ENCODE assay signal across 1 cellular context in genomic region chr11:34356918-34357645, GRCh38.
TF ChIP-seq lines count a peak whose summit lies in the region.

No MANE protein-coding gene starts in this region.

TF ChIP-seq in H1, 55 proteins besides CTCF, POLR2A, EP300 and RAD21:
- TF ChIP-seq ASH2L (IDR thresholded peaks at IDR 0.05; ENCODE audit: low read length) (peak; percentile 47), ATF3 (IDR thresholded peaks at IDR 0.05; ENCODE audit: insufficient read depth, low read depth, low read length) (no peak), SUZ12 (IDR thresholded peaks at IDR 0.05; ENCODE audit: low read length) (peak; percentile 69; the same call in 1 of the 2 replicates), EZH2 (IDR thresholded peaks at IDR 0.05; ENCODE audit: low read depth, low read length, severe bottlenecking) (peak; percentile 73), MAX (IDR thresholded peaks at IDR 0.05) (peak; percentile 61; the same call in 1 of the 2 replicates), RBBP5 (IDR thresholded peaks at IDR 0.05; ENCODE audit: borderline replicate concordance, low read depth, low read length) (peak; percentile 36; the same call in 1 of the 2 replicates), CREB1 (IDR thresholded peaks at IDR 0.05) (no peak), KDM4A (IDR thresholded peaks at IDR 0.05; ENCODE audit: low read depth, low read length, severe bottlenecking) (peak; percentile 83)
